In genomic region chr7:148242271-148242801, GRCh38 we compare ENCODE assay signal across 8 cellular contexts.
A peak's percentile ranks its signal among the peaks of the same experiment; 100 is the strongest.
DNase-seq lines count a peak whose midpoint lies in the region; ATAC-seq, FAIRE-seq and TF ChIP-seq lines count a peak whose summit lies in the region.

No MANE protein-coding gene starts in this region.

- ATAC-seq in A549 (peak; percentile 92 to 98), HG02610 (IDR thresholded peaks at IDR 0.05; ENCODE audit: unreplicated experiment) (peak; percentile 87)

- no peaks in the 10 kb centered on the region for H3K9me2 ChIP-seq in MM.1S (replicated peaks; ENCODE audit: insufficient read depth, low read length)

- FAIRE-seq in A549 (lab: Jason Lieb, UNC) (peak; percentile 51), GM12892 (lab: Jason Lieb, UNC) (peak; percentile 92)

- H3K4me2 ChIP-seq in A549 = peak overlapping the region; percentile 64
- peak overlapping the region; percentile 64 for H3K4me2 ChIP-seq in MM.1S (ENCODE audit: low read depth, low read length)
- no peak overlapping the region for H3K4me2 ChIP-seq in neuronal stem cell (ENCODE audit: insufficient read depth, low read length, poor library complexity, severe bottlenecking)

- no peaks in the 10 kb centered on the region for H3K79me1 ChIP-seq in neuronal stem cell (ENCODE audit: low read depth, low read length)

- H4K20me1 ChIP-seq in MM.1S (ENCODE audit: insufficient read depth, low read length) = no peaks in the 10 kb centered on the region

- TF ChIP-seq POLR2A in A549 (IDR thresholded peaks at IDR 0.05; ENCODE audit: low read length) (no peak), GM12892 (IDR thresholded peaks at IDR 0.05; ENCODE audit: low read depth, low read length) (no peak)

- H3K4me3 ChIP-seq in A549 (no peak overlapping the region), MM.1S (ENCODE audit: low read length) (peak overlapping the region; percentile 37), neuronal stem cell (ENCODE audit: low read length in 2 of 2) (no peak overlapping the region)

- H3K36me3 ChIP-seq in MM.1S (replicated peaks; ENCODE audit: insufficient read depth, low read length) = no peaks in the 10 kb centered on the region
- no peaks in the 10 kb centered on the region for H3K36me3 ChIP-seq in neuronal stem cell (replicated peaks in 1 of 2; ENCODE audit: control insufficient read depth in 2 of 2, insufficient read depth in 2 of 2, low read length in 2 of 2)

- no peak overlapping the region for H2BK120ac ChIP-seq in neuronal stem cell (ENCODE audit: low read depth, low read length)

- no peak overlapping the region for H2BK15ac ChIP-seq in neuronal stem cell (ENCODE audit: low read length)

- WGBS in A549 (ENCODE audit: missing lambda C conversion rate) = under 1% methylated on average over 17 of the region's 17 CpGs
- no CpG with 5 or more reads among the region's 17 CpGs for WGBS in neuronal stem cell (ENCODE audit: extremely low coverage in 2 of 2, insufficient read length in 2 of 2, insufficient replicate concordance in 1 of 2), 2 donors

- no peaks in the 10 kb centered on the region for H3F3A ChIP-seq in MM.1S (ENCODE audit: insufficient read depth, low read length)

- POLR2A ChIA-PET in A549 (lab: Yijun Ruan, JAX) = no interaction called here

- H3K18ac ChIP-seq in neuronal stem cell (ENCODE audit: low read length) = no peak overlapping the region

- no peak overlapping the region for H3K27ac ChIP-seq in A549
- no peak overlapping the region for H3K27ac ChIP-seq in MM.1S (ENCODE audit: low read length)
- no peak overlapping the region for H3K27ac ChIP-seq in neuronal stem cell (replicated peaks; ENCODE audit: low read length)

- H3K4me1 ChIP-seq in A549 (no peaks in the 10 kb centered on the region), MM.1S (ENCODE audit: low read length) (0 out of 2 replicates have a peak, but pooled peaks cover 4% of the 10 kb centered on the region), neuronal stem cell (ENCODE audit: control insufficient read depth in 2 of 2, insufficient read depth in 1 of 2, low read depth in 1 of 2, low read length in 2 of 2) (no peaks in the 10 kb centered on the region)

- H4K8ac ChIP-seq in neuronal stem cell (ENCODE audit: low read depth, low read length) = no peak overlapping the region

- H2BK5ac ChIP-seq in neuronal stem cell (ENCODE audit: low read length) = no peak overlapping the region

- H3K27me3 ChIP-seq in MM.1S (replicated peaks; ENCODE audit: insufficient read depth, low read length) = peaks cover 7% of the 10 kb centered on the region; the same call in 1 of the 2 replicates
- no peaks in the 10 kb centered on the region for H3K27me3 ChIP-seq in neuronal stem cell (ENCODE audit: control insufficient read depth in 3 of 3, insufficient read depth in 3 of 3, low read depth in 1 of 3, low read length in 3 of 3)

- TF ChIP-seq CTCF in A549 (IDR thresholded peaks at IDR 0.05) = peak; percentile 76
- TF ChIP-seq CTCF in MM.1S (IDR thresholded peaks at IDR 0.05; ENCODE audit: low read length) = peak; percentile 98

- H3K79me2 ChIP-seq in MM.1S (ENCODE audit: low read length) = no peaks in the 10 kb centered on the region

- no peak overlapping the region for H3K23ac ChIP-seq in neuronal stem cell (ENCODE audit: low read depth, low read length, poor library complexity)

- H2AFZ ChIP-seq in MM.1S (ENCODE audit: low read length) (peak overlapping the region; percentile 39), neuronal stem cell (ENCODE audit: low read length) (no peak overlapping the region)

- H2BK12ac ChIP-seq in neuronal stem cell (ENCODE audit: low read length) = no peak overlapping the region

- H4K91ac ChIP-seq in neuronal stem cell (ENCODE audit: low read depth, low read length, poor library complexity) = no peak overlapping the region

- CTCF ChIA-PET in A549 (lab: Yijun Ruan, JAX) = interaction anchor here (0.8 to 2.8 kb wide), 19 partner anchors 9 to 724 kb away, joined by 3 to 20 read pairs (median 4); no protein-coding TSS in a partner anchor

- H3K4ac ChIP-seq in neuronal stem cell (ENCODE audit: low read length) = no peak overlapping the region

- H3K9ac ChIP-seq in MM.1S (ENCODE audit: low read length) = no peak overlapping the region
- no peak overlapping the region for H3K9ac ChIP-seq in neuronal stem cell (ENCODE audit: low read depth, low read length, poor library complexity)

- TF ChIP-seq EP300 in A549 (IDR thresholded peaks at IDR 0.05) = no peak

- peak; percentile 69 to 74 for TF ChIP-seq RAD21 in A549 (conservative IDR thresholded peaks at IDR 0.05 in 1 of 2, IDR thresholded peaks at IDR 0.05 in 1 of 2)

- H3K14ac ChIP-seq in neuronal stem cell (ENCODE audit: low read length) = no peak overlapping the region

- H3K9me3 ChIP-seq in A549 = no peaks in the 10 kb centered on the region
- H3K9me3 ChIP-seq in MM.1S (replicated peaks; ENCODE audit: insufficient read depth, low read length) = no peaks in the 10 kb centered on the region
- no peaks in the 10 kb centered on the region for H3K9me3 ChIP-seq in neuronal stem cell (replicated peaks in 1 of 2; ENCODE audit: control insufficient read depth in 2 of 2, insufficient read depth in 1 of 2, low read depth in 1 of 2, low read length in 2 of 2)

- no peak overlapping the region for H2AK5ac ChIP-seq in neuronal stem cell (ENCODE audit: low read depth, low read length)

- peak; percentile 62 for DNase-seq in A549 (ENCODE audit: low read depth in 1 of 2, low spot score in 1 of 2)
- no peak for DNase-seq in GM12892 (ENCODE audit: insufficient read length)
- peak; percentile 90 for DNase-seq in MM.1S
- peak; percentile 10 for DNase-seq in SIG-M5 (lab: John Stamatoyannopoulos, UW)
- peak; percentile 32 for DNase-seq in fibroblast of peridontal ligament (ENCODE audit: extremely low read depth)
- DNase-seq in neuronal stem cell (ENCODE audit: low spot score) = peak; percentile 48
- DNase-seq in NCI-H774 (lab: John Stamatoyannopoulos, UW) = no peak

TF ChIP-seq in A549, 52 proteins besides CTCF, POLR2A, EP300 and RAD21:
- TF ChIP-seq MAX (IDR thresholded peaks at IDR 0.05) (no peak), SMC3 (IDR thresholded peaks at IDR 0.05) (peak; percentile 52; the same call in 2 of the 3 replicates)

Comparison
In these comparisons a context has a peak if more than half of its experiments do, and no peak if none do; other contexts are left out.
1. DNase-seq: peak in A549 (2 of 2), MM.1S (single experiment), SIG-M5 (single experiment), fibroblast of peridontal ligament (single experiment) and neuronal stem cell (single experiment); none in GM12892 (single experiment) and NCI-H774 (single experiment).